18 cellular contexts compared by ENCODE assay signal in genomic region chr12:56574210-56574609, GRCh38. TPM values are rescaled to one million over a fixed set of nuclear protein-coding genes. Genes with fewer than 3 reads are reported as not detected.
DNase-seq lines count a peak whose midpoint lies in the region; ATAC-seq and TF ChIP-seq lines count a peak whose summit lies in the region.
"Had no signal": no experiment of that assay in that cellular context is flagged by ENCODE, and none has a peak within 500 bp of the region (broad histone marks: within the 10 kb centered on the region; RNA-seq: fewer than 3 reads in every experiment).

No MANE protein-coding gene starts in this region.

- no peaks in the 10 kb centered on the region for H3K9me3 Mint-ChIP-seq in activated naive CD8-positive, alpha-beta T cell treated with anti-CD3 and anti-CD28 coated beads, Interleukin-2, amount 50 U/mL, for 24 hours
- no peaks in the 10 kb centered on the region for H3K9me3 Mint-ChIP-seq in activated naive CD8-positive, alpha-beta T cell treated with anti-CD3 and anti-CD28 coated beads for 36 hours
- H3K9me3 Mint-ChIP-seq in activated CD4-positive, alpha-beta T cell treated with anti-CD3 and anti-CD28 coated beads, Interleukin-2, amount 10 ng/mL, durations not matched to agents 7 days and 5 days: no peaks in the 10 kb centered on the region
- H3K9me3 Mint-ChIP-seq: CD4-positive, alpha-beta T cell had no signal

- H3K4me1 Mint-ChIP-seq in activated naive CD8-positive, alpha-beta T cell treated with anti-CD3 and anti-CD28 coated beads, Interleukin-2, amount 50 U/mL, for 24 hours: peaks cover 31% of the 10 kb centered on the region
- peaks cover 18% of the 10 kb centered on the region for H3K4me1 Mint-ChIP-seq in activated naive CD8-positive, alpha-beta T cell treated with anti-CD3 and anti-CD28 coated beads for 36 hours
- H3K4me1 Mint-ChIP-seq in activated CD4-positive, alpha-beta T cell treated with anti-CD3 and anti-CD28 coated beads, Interleukin-2, amount 10 ng/mL, durations not matched to agents 7 days and 5 days: peaks cover 25% of the 10 kb centered on the region

- H3K36me3 ChIP-seq in PC-3 (ENCODE audit: low read depth, low read length): no peaks in the 10 kb centered on the region
- peaks cover 40% of the 10 kb centered on the region for H3K36me3 ChIP-seq in brain microvascular endothelial cell (replicated peaks)
- peaks cover 33% of the 10 kb centered on the region for H3K36me3 ChIP-seq in skeletal muscle satellite cell (ENCODE audit: insufficient read depth, low read length)
- peaks cover 29 to 78% (median 55%) of the 10 kb centered on the region in 4 donors for H3K36me3 ChIP-seq in esophagus muscularis mucosa

- CTCF ChIA-PET in PC-3 (lab: Charles Lee): no interaction called here
- CTCF ChIA-PET in activated CD4-positive, alpha-beta T cell treated with anti-CD3 and anti-CD28 coated beads, Interleukin-2, amount 10 ng/mL, durations not matched to agents 7 days and 5 days (lab: Charles Lee): interaction anchor here (0.9 to 1.5 kb wide), 2 partner anchors 23 to 52 kb away, joined by 4 read pairs; partner anchors contain the start of gene RBMS2

- H3K9ac ChIP-seq in PC-3 (ENCODE audit: low read length) (no peak overlapping the region), skeletal muscle satellite cell (ENCODE audit: low read depth, low read length) (peak overlapping the region; percentile 50)

- H3K9me2 ChIP-seq in PC-3 (replicated peaks; ENCODE audit: low read length): no peaks in the 10 kb centered on the region

- H3K9me3 ChIP-seq in PC-3 (ENCODE audit: low read length) (no peaks in the 10 kb centered on the region), skeletal muscle satellite cell (replicated peaks; ENCODE audit: low read length) (no peaks in the 10 kb centered on the region), esophagus muscularis mucosa (no peaks in the 10 kb centered on the region)
- H3K9me3 ChIP-seq: body of pancreas had no signal

- H3K27me3 Mint-ChIP-seq in activated naive CD8-positive, alpha-beta T cell treated with anti-CD3 and anti-CD28 coated beads, Interleukin-2, amount 50 U/mL, for 24 hours: no peaks in the 10 kb centered on the region
- no peaks in the 10 kb centered on the region for H3K27me3 Mint-ChIP-seq in activated naive CD8-positive, alpha-beta T cell treated with anti-CD3 and anti-CD28 coated beads for 36 hours
- H3K27me3 Mint-ChIP-seq in activated CD4-positive, alpha-beta T cell treated with anti-CD3 and anti-CD28 coated beads, Interleukin-2, amount 10 ng/mL, durations not matched to agents 7 days and 5 days: no peaks in the 10 kb centered on the region
- H3K27me3 Mint-ChIP-seq: CD4-positive, alpha-beta T cell had no signal

- H3K4me3 ChIP-seq in PC-3 (ENCODE audit: low read length) (no peak overlapping the region), brain microvascular endothelial cell (ENCODE audit: low read depth, low read length) (no peak overlapping the region), skeletal muscle satellite cell (ENCODE audit: low read length) (no peak overlapping the region), esophagus muscularis mucosa (no peak overlapping the region)
- H3K4me3 ChIP-seq: body of pancreas had no signal

- peak overlapping the region; percentile 17 for H3K27ac Mint-ChIP-seq in activated naive CD8-positive, alpha-beta T cell treated with anti-CD3 and anti-CD28 coated beads, Interleukin-2, amount 50 U/mL, for 24 hours
- H3K27ac Mint-ChIP-seq in activated naive CD8-positive, alpha-beta T cell treated with anti-CD3 and anti-CD28 coated beads for 36 hours: no peak overlapping the region
- no peak overlapping the region for H3K27ac Mint-ChIP-seq in activated CD4-positive, alpha-beta T cell treated with anti-CD3 and anti-CD28 coated beads, Interleukin-2, amount 10 ng/mL, durations not matched to agents 7 days and 5 days
- H3K27ac Mint-ChIP-seq: CD4-positive, alpha-beta T cell had no signal

- no peak for TF ChIP-seq POLR2A in esophagus muscularis mucosa (IDR thresholded peaks at IDR 0.05; ENCODE audit: low read depth)

- peak; percentile 37 for ATAC-seq in activated naive CD8-positive, alpha-beta T cell treated with anti-CD3 and anti-CD28 coated beads, Interleukin-2, amount 50 U/mL, for 24 hours
- ATAC-seq in PC-3 (no peak), GM18519 (IDR thresholded peaks at IDR 0.05; ENCODE audit: low FRiP score, unreplicated experiment) (no peak)
- ATAC-seq: body of pancreas had no signal

- BruUV-seq in PC-3 (replicated peaks; lab: Mats Ljungman, UMichigan): no TSS peak

- no peaks in the 10 kb centered on the region for H3F3A ChIP-seq in PC-3 (ENCODE audit: low read length, unreplicated experiment)

- 64% methylated on average over 2 of the region's 2 CpGs for WGBS in esophagus muscularis mucosa

- in situ Hi-C loops in brain microvascular endothelial cell (cut with HindIII; ENCODE audit: low pct_ligation_motif_present, low sequenced_read_pairs): no loop called here

- intact Hi-C loops in PC-3 (cut with micrococcal nuclease): no loop called here
- intact Hi-C loops in esophagus muscularis mucosa (cut with DNase I): no loop called here

- peak overlapping the region; percentile 23; the same call in 1 of the 2 replicates for H3K27ac ChIP-seq in PC-3 (ENCODE audit: low read length)
- H3K27ac ChIP-seq in brain microvascular endothelial cell: peak overlapping the region; percentile 74
- H3K27ac ChIP-seq in esophagus muscularis mucosa (replicated peaks in 1 of 4): no peak overlapping the region
- H3K27ac ChIP-seq: body of pancreas had no signal

- no peak for TF ChIP-seq EP300 in esophagus muscularis mucosa (IDR thresholded peaks at IDR 0.05)

- TF ChIP-seq CTCF in PC-3 (conservative IDR thresholded peaks at IDR 0.05; ENCODE audit: low read depth, low read length) (no peak), brain microvascular endothelial cell (IDR thresholded peaks at IDR 0.05; ENCODE audit: low read depth, low read length, missing control alignments) (no peak), esophagus muscularis mucosa (IDR thresholded peaks at IDR 0.05) (no peak)

- DNase-seq in activated naive CD8-positive, alpha-beta T cell treated with anti-CD3 and anti-CD28 coated beads, Interleukin-2, amount 50 U/mL, for 24 hours: no peak
- no peak for DNase-seq in activated naive CD8-positive, alpha-beta T cell treated with anti-CD3 and anti-CD28 coated beads for 36 hours
- DNase-seq in PC-3: peak; percentile 24
- peak; percentile 47 for DNase-seq in brain microvascular endothelial cell
- no peak for DNase-seq in activated CD4-positive, alpha-beta T cell treated with anti-CD3 and anti-CD28 coated beads, Interleukin-2, amount 10 ng/mL, durations not matched to agents 7 days and 5 days
- no peak for DNase-seq in esophagus muscularis mucosa (ENCODE audit: extremely low spot score)
- DNase-seq: activated gamma-delta T cell treated with Interleukin-2 at 50 U/mL for 16 hours; body of pancreas; CD4-positive, alpha-beta T cell; GOT3; hippocampal formation; kidney glomerular epithelial cell; NCI-H187 treated with DMSO at 0.1 percent for 48 hours; NCI-H524; nucleus accumbens; right cardiac atrium had no signal

- no peaks in the 10 kb centered on the region for H3K36me3 Mint-ChIP-seq in activated naive CD8-positive, alpha-beta T cell treated with anti-CD3 and anti-CD28 coated beads, Interleukin-2, amount 50 U/mL, for 24 hours (ENCODE audit: low read depth)
- no peaks in the 10 kb centered on the region for H3K36me3 Mint-ChIP-seq in activated naive CD8-positive, alpha-beta T cell treated with anti-CD3 and anti-CD28 coated beads for 36 hours
- no peaks in the 10 kb centered on the region for H3K36me3 Mint-ChIP-seq in activated CD4-positive, alpha-beta T cell treated with anti-CD3 and anti-CD28 coated beads, Interleukin-2, amount 10 ng/mL, durations not matched to agents 7 days and 5 days (ENCODE audit: low read depth)

- POLR2A ChIA-PET in PC-3 (lab: Charles Lee; ENCODE audit: unreplicated experiment): no interaction called here
- POLR2A ChIA-PET in activated CD4-positive, alpha-beta T cell treated with anti-CD3 and anti-CD28 coated beads, Interleukin-2, amount 10 ng/mL, durations not matched to agents 7 days and 5 days (lab: Charles Lee): no interaction called here

- H4K20me1 ChIP-seq in PC-3 (ENCODE audit: low read length): no peaks in the 10 kb centered on the region

- no peak overlapping the region for H3K4me2 ChIP-seq in PC-3 (ENCODE audit: low read length)
- H3K4me2 ChIP-seq in skeletal muscle satellite cell (ENCODE audit: low read length): peak overlapping the region; percentile 47

- no peaks in the 10 kb centered on the region for H3K27me3 ChIP-seq in PC-3 (ENCODE audit: low read length)
- no peaks in the 10 kb centered on the region for H3K27me3 ChIP-seq in brain microvascular endothelial cell (replicated peaks)
- H3K27me3 ChIP-seq in skeletal muscle satellite cell (ENCODE audit: control insufficient read depth, insufficient read depth, low read length): no peaks in the 10 kb centered on the region
- no peaks in the 10 kb centered on the region for H3K27me3 ChIP-seq in esophagus muscularis mucosa
- H3K27me3 ChIP-seq: body of pancreas had no signal

- no peak overlapping the region for H2AFZ ChIP-seq in PC-3 (ENCODE audit: low read length)

- H3K79me2 ChIP-seq in PC-3 (ENCODE audit: low read length): no peaks in the 10 kb centered on the region

- H3K4me1 ChIP-seq in PC-3 (ENCODE audit: insufficient read depth, low read length) (peaks cover 7% of the 10 kb centered on the region), skeletal muscle satellite cell (ENCODE audit: control insufficient read depth, insufficient read depth, low read length) (peaks cover 17% of the 10 kb centered on the region), esophagus muscularis mucosa (peaks cover 19 to 26% (median 22%) of the 10 kb centered on the region in 4 donors)
- H3K4me1 ChIP-seq: body of pancreas had no signal

- no peak overlapping the region for H3K4me3 Mint-ChIP-seq in activated naive CD8-positive, alpha-beta T cell treated with anti-CD3 and anti-CD28 coated beads, Interleukin-2, amount 50 U/mL, for 24 hours
- no peak overlapping the region for H3K4me3 Mint-ChIP-seq in activated naive CD8-positive, alpha-beta T cell treated with anti-CD3 and anti-CD28 coated beads for 36 hours
- H3K4me3 Mint-ChIP-seq in activated CD4-positive, alpha-beta T cell treated with anti-CD3 and anti-CD28 coated beads, Interleukin-2, amount 10 ng/mL, durations not matched to agents 7 days and 5 days: no peak overlapping the region
- H3K4me3 Mint-ChIP-seq: CD4-positive, alpha-beta T cell had no signal

RNA-seq across cellular contexts. Expression of gene RBMS2, which starts 52.6 kb away (rescaled TPM):
- 1 to 10 TPM; 4.2 to 4.4 TPM for total RNA-seq in activated naive CD8-positive, alpha-beta T cell treated with anti-CD3 and anti-CD28 coated beads for 36 hours
- 10.2 and 11.5 TPM in 2 replicates for total RNA-seq in PC-3 (2014; rRNA removed)
- 6.6 and 7.9 TPM in 2 replicates for total RNA-seq in skeletal muscle satellite cell (2012; rRNA removed)
- 1 to 10 TPM; 4.5 to 6.0 TPM for total RNA-seq in activated CD4-positive, alpha-beta T cell treated with anti-CD3 and anti-CD28 coated beads, Interleukin-2, amount 10 ng/mL, durations not matched to agents 7 days and 5 days
- 10 to 100 TPM; 31.6 to 49.4 (median 40.4) TPM for total RNA-seq in esophagus muscularis mucosa

RNA-seq across cellular contexts. Expression of gene BAZ2A, which starts 55.9 kb away (rescaled TPM):
- 10 to 100 TPM; 65.4 to 65.8 TPM for total RNA-seq in activated naive CD8-positive, alpha-beta T cell treated with anti-CD3 and anti-CD28 coated beads for 36 hours
- 33.8 and 43.0 TPM in 2 replicates for total RNA-seq in PC-3 (2014; rRNA removed)
- 25.6 and 26.2 TPM in 2 replicates for total RNA-seq in skeletal muscle satellite cell (2012; rRNA removed)
- total RNA-seq in activated CD4-positive, alpha-beta T cell treated with anti-CD3 and anti-CD28 coated beads, Interleukin-2, amount 10 ng/mL, durations not matched to agents 7 days and 5 days: 100 to 1,000 TPM in 1 of 2 experiments, 10 to 100 TPM in 1; 98.4 to 116 TPM
- 10 to 100 TPM; 45.4 to 65.6 (median 61.5) TPM for total RNA-seq in esophagus muscularis mucosa

Comparison
In these comparisons a context has a peak if more than half of its experiments do, and no peak if none do; other contexts are left out.
1. DNase-seq: peak in PC-3 (single experiment) and brain microvascular endothelial cell (single experiment); none in activated naive CD8-positive, alpha-beta T cell treated with anti-CD3 and anti-CD28 coated beads, Interleukin-2, amount 50 U/mL, for 24 hours (single experiment), activated naive CD8-positive, alpha-beta T cell treated with anti-CD3 and anti-CD28 coated beads for 36 hours (single experiment), activated CD4-positive, alpha-beta T cell treated with anti-CD3 and anti-CD28 coated beads, Interleukin-2, amount 10 ng/mL, durations not matched to agents 7 days and 5 days (single experiment) and esophagus muscularis mucosa (single experiment).
2. H3K27ac ChIP-seq: peak in PC-3 (single experiment) and brain microvascular endothelial cell (single experiment); none in esophagus muscularis mucosa (0 of 4).